9 cellular contexts compared by ENCODE assay signal in genomic region chr1:8396083-8396911, GRCh38.
DNase-seq lines count a peak whose midpoint lies in the region; ATAC-seq and TF ChIP-seq lines count a peak whose summit lies in the region.
"Had no signal": no experiment of that assay in that cellular context is flagged by ENCODE, and none has a peak within 500 bp of the region (broad histone marks: within the 10 kb centered on the region; RNA-seq: fewer than 3 reads in every experiment).

No MANE protein-coding gene starts in this region.

- H3K9me3 Mint-ChIP-seq in natural killer cell treated with Interleukin-12 subunit alpha and Interleukin-12 subunit beta and Interleukin-15 and Interleukin-18, amount 100 ng/mL, for 72 hours, result no peaks in the 10 kb centered on the region

- intact Hi-C loops in dorsolateral prefrontal cortex (cut with DNase I), result no loop called here

- peak overlapping the region in 51 of 59 donors; percentile 1 to 77 (median 49) for H3K27ac ChIP-seq in dorsolateral prefrontal cortex

- peaks cover 41 to 62% of the 10 kb centered on the region in 2 donors for H3K4me1 Mint-ChIP-seq in natural killer cell treated with Interleukin-12 subunit alpha and Interleukin-12 subunit beta and Interleukin-15 and Interleukin-18, amount 100 ng/mL, for 72 hours (ENCODE audit: low read depth in 2 of 2)

- no peaks in the 10 kb centered on the region for H3K27me3 Mint-ChIP-seq in natural killer cell treated with Interleukin-12 subunit alpha and Interleukin-12 subunit beta and Interleukin-15 and Interleukin-18, amount 100 ng/mL, for 72 hours

- H3K27ac Mint-ChIP-seq in natural killer cell treated with Interleukin-12 subunit alpha and Interleukin-12 subunit beta and Interleukin-15 and Interleukin-18, amount 100 ng/mL, for 72 hours, result peak overlapping the region; percentile 52 to 66

- no peaks in the 10 kb centered on the region for H3K27me3 ChIP-seq in dorsolateral prefrontal cortex

- H3K4me3 ChIP-seq in AG10803 (ENCODE audit: low read length), result no peak overlapping the region
- peak overlapping the region in 1 of 59 donors; percentile 17 for H3K4me3 ChIP-seq in dorsolateral prefrontal cortex

- TF ChIP-seq CTCF in AG10803 (conservative IDR thresholded peaks at IDR 0.05; ENCODE audit: low read length) (no peak), dorsolateral prefrontal cortex (IDR thresholded peaks at IDR 0.05 in 54 of 56, conservative IDR thresholded peaks at IDR 0.05 in 2 of 56; ENCODE audit: low read depth in 1 of 56, partially characterized antibody in 56 of 56) (no peak)

- no peaks in the 10 kb centered on the region for H3K36me3 Mint-ChIP-seq in natural killer cell treated with Interleukin-12 subunit alpha and Interleukin-12 subunit beta and Interleukin-15 and Interleukin-18, amount 100 ng/mL, for 72 hours

- no peak for ATAC-seq in natural killer cell treated with Interleukin-12 subunit alpha and Interleukin-12 subunit beta and Interleukin-15 and Interleukin-18, amount 100 ng/mL, for 72 hours

- peak; percentile 83 for DNase-seq in AG10803 (ENCODE audit: low read depth)
- peak; percentile 74 for DNase-seq in NCI-H226
- DNase-seq in dorsolateral prefrontal cortex, result no peak
- no peak for DNase-seq in natural killer cell treated with Interleukin-12 subunit alpha and Interleukin-12 subunit beta and Interleukin-15 and Interleukin-18, amount 100 ng/mL, for 72 hours (ENCODE audit: low spot score)
- DNase-seq in NOMO-1 treated with DMSO at 0.1 percent for 48 hours (lab: John Stamatoyannopoulos, UW; ENCODE audit: unreplicated experiment), result no peak
- no peak for DNase-seq in NCI-H1417 (lab: John Stamatoyannopoulos, UW)
- DNase-seq in NCI-H748 treated with DMSO at 0.1 percent for 48 hours (lab: John Stamatoyannopoulos, UW), result no peak
- no peak for DNase-seq in NCI-H2107 (lab: John Stamatoyannopoulos, UW)
- DNase-seq: amygdala had no signal

- H3K4me3 Mint-ChIP-seq in natural killer cell treated with Interleukin-12 subunit alpha and Interleukin-12 subunit beta and Interleukin-15 and Interleukin-18, amount 100 ng/mL, for 72 hours, result peak overlapping the region; percentile 73

Comparison
In these comparisons a context has a peak if more than half of its experiments do, and no peak if none do; other contexts are left out.
1. DNase-seq: peak in AG10803 (single experiment) and NCI-H226 (single experiment); none in dorsolateral prefrontal cortex (0 of 10), natural killer cell treated with Interleukin-12 subunit alpha and Interleukin-12 subunit beta and Interleukin-15 and Interleukin-18, amount 100 ng/mL, for 72 hours (single experiment), NOMO-1 treated with DMSO at 0.1 percent for 48 hours (single experiment), NCI-H1417 (0 of 3), NCI-H748 treated with DMSO at 0.1 percent for 48 hours (single experiment) and NCI-H2107 (single experiment).